ENCODE assay signal across 21 cellular contexts in the genomic region with DNA sequence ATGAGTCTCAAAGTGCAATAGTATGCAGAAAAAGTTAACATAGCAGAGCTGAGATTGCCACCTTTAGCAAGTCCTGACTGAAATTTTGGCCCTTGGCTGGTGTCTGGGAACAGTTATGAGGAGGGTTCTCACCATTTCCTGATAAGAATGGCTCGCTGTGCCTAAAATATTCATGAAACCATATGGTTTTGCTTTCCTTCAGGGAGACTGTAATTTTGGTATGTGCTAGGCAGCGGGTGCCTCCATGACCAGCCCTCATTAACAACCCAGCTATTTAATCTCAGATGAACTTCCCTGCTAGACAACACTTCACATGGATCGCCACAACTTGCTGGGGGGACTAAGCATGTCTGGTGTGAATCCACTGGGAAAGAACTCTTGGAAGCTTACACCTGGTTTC.
A peak's percentile ranks its signal among the peaks of the same experiment; 100 is the strongest.
DNase-seq lines count a peak whose midpoint lies in the region; ATAC-seq and FAIRE-seq lines count a peak whose summit lies in the region.
"Had no signal": no experiment of that assay in that cellular context is flagged by ENCODE, and none has a peak within 500 bp of the region (broad histone marks: within the 10 kb centered on the region; RNA-seq: fewer than 3 reads in every experiment).

No MANE protein-coding gene starts in this region.

- no peak overlapping the region for H3K9ac ChIP-seq in mesendoderm (ENCODE audit: low read length)
- H3K9ac ChIP-seq: BLaER1 treated with 17β-estradiol and CSF1 and Interleukin-3, amounts not matched to agents 10 nM and 100 nM had no signal

- no peak overlapping the region for H3K23ac ChIP-seq in mesendoderm (ENCODE audit: low read length)

- no peak for ATAC-seq in HG02759 (IDR thresholded peaks at IDR 0.05; ENCODE audit: unreplicated experiment)
- ATAC-seq: CD8-positive, alpha-beta T cell; GM12878 had no signal

- H3K79me2 ChIP-seq in mesendoderm (ENCODE audit: control insufficient read depth, insufficient read depth, low read length) = no peaks in the 10 kb centered on the region

- no peaks in the 10 kb centered on the region for H3K4me1 ChIP-seq in mesendoderm (ENCODE audit: control insufficient read depth, low read depth, low read length)
- H3K4me1 ChIP-seq: Caco-2 had no signal

- H2BK15ac ChIP-seq in mesendoderm (replicated peaks; ENCODE audit: low read depth) = no peak overlapping the region

- H2BK5ac ChIP-seq in mesendoderm (ENCODE audit: low read length) = no peak overlapping the region

- H3K4me2 ChIP-seq in mesendoderm (ENCODE audit: low read length) = no peak overlapping the region
- H3K4me2 ChIP-seq: BLaER1 treated with 17β-estradiol and CSF1 and Interleukin-3, amounts not matched to agents 10 nM and 100 nM had no signal

- H3K4me3 ChIP-seq in mesendoderm (ENCODE audit: low read length) = no peak overlapping the region
- H3K4me3 ChIP-seq: BLaER1 treated with 17β-estradiol and CSF1 and Interleukin-3, amounts not matched to agents 10 nM and 100 nM; GM12878 had no signal

- H3K4ac ChIP-seq in mesendoderm (ENCODE audit: low read depth, low read length) = no peak overlapping the region

- H2BK120ac ChIP-seq in mesendoderm (ENCODE audit: low read depth, low read length) = no peak overlapping the region

- no peaks in the 10 kb centered on the region for H3K27me3 ChIP-seq in mesendoderm (ENCODE audit: insufficient read depth, low read length, poor library complexity)
- H3K27me3 ChIP-seq: BLaER1 treated with 17β-estradiol and CSF1 and Interleukin-3, amounts not matched to agents 10 nM and 100 nM had no signal

- no peak overlapping the region for H3K27ac ChIP-seq in mesendoderm (ENCODE audit: low read depth, low read length)
- H3K27ac ChIP-seq: BLaER1 treated with 17β-estradiol and CSF1 and Interleukin-3, amounts not matched to agents 10 nM and 100 nM; C4-2B had no signal

- no peak for FAIRE-seq in frontal cortex (lab: Jason Lieb, UNC)
- FAIRE-seq: A204.1, D721Med, GM12878, GM12892, GM18507 had no signal

- DNase-seq in DMS 273 (lab: John Stamatoyannopoulos, UW; ENCODE audit: unreplicated experiment) (peak; percentile 19), mesendoderm (peak; percentile 55), frontal cortex (ENCODE audit: low spot score in 2 of 2) (no peak)
- DNase-seq in activated naive CD4-positive, alpha-beta T cell treated with anti-CD3 and anti-CD28 coated beads, Interleukin-2, amount 50 U/mL, for 16 hours = no peak
- DNase-seq: 8988T; ACHN; AML-193; Caco-2; Calu3; CD4-positive, alpha-beta T cell; CD8-positive, alpha-beta T cell; DMS79 treated with DMSO at 0.1 percent for 48 hours; GDM1 had no signal

- no CpG with 5 or more reads among the region's 3 CpGs for WGBS in mesendoderm (ENCODE audit: extremely low coverage, insufficient coverage, low lambda C conversion rate)

- no peaks in the 10 kb centered on the region for H3K36me3 ChIP-seq in mesendoderm (ENCODE audit: control insufficient read depth, insufficient read depth, low read length)
- H3K36me3 ChIP-seq: BLaER1 treated with 17β-estradiol and CSF1 and Interleukin-3, amounts not matched to agents 10 nM and 100 nM had no signal

- H3K79me1 ChIP-seq in mesendoderm (ENCODE audit: low read length) = no peaks in the 10 kb centered on the region

- H4K8ac ChIP-seq in mesendoderm (ENCODE audit: low read depth, low read length) = no peak overlapping the region

- no peak overlapping the region for H3K56ac ChIP-seq in mesendoderm (ENCODE audit: low read length)

- H4K5ac ChIP-seq in mesendoderm (ENCODE audit: low read length) = no peak overlapping the region

- no peak overlapping the region for H2AK5ac ChIP-seq in mesendoderm (ENCODE audit: low read length)

- no peak overlapping the region for H3K18ac ChIP-seq in mesendoderm (ENCODE audit: low read length)

Comparison
In these comparisons a context has a peak if more than half of its experiments do, and no peak if none do; other contexts are left out.
1. DNase-seq: peak in DMS 273 (single experiment) and mesendoderm (single experiment); none in activated naive CD4-positive, alpha-beta T cell treated with anti-CD3 and anti-CD28 coated beads, Interleukin-2, amount 50 U/mL, for 16 hours (single experiment) and frontal cortex (0 of 2).